In the genomic region with DNA sequence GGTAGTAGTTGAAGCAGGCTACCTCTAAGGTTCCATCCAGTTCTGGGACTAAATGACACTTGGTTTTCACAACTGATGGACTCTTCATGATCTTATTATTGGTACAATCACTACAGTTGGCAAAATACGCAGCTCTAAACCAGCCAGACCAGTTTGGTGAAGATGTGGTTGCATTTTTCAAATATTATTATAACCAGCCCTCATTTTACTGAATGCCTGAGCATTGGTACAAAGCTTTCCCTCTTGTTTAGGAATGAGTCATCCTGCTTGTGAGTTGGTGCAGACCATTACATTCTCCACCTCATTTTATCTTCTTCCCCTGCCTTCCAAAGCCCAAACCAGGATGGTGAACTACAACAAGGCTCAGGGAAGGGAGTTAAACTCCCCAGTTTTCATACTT, we compare ENCODE assay signal across 17 cellular contexts.
DNase-seq lines count a peak whose midpoint lies in the region; ATAC-seq, FAIRE-seq and TF ChIP-seq lines count a peak whose summit lies in the region.
"Had no signal": no experiment of that assay in that cellular context is flagged by ENCODE, and none has a peak within 500 bp of the region (broad histone marks: within the 10 kb centered on the region; RNA-seq: fewer than 3 reads in every experiment).

No MANE protein-coding gene starts in this region.

- no peak overlapping the region for H3K56ac ChIP-seq in H9 (ENCODE audit: insufficient read length, low read depth, low read length)

- H2BK15ac ChIP-seq in H9 (ENCODE audit: low read depth, low read length), result no peak overlapping the region

- H3K4me1 ChIP-seq in H9 (ENCODE audit: insufficient read depth, low read length) (no peaks in the 10 kb centered on the region), keratinocyte (ENCODE audit: control insufficient read depth, extremely low read depth, insufficient read depth, low read length) (peaks cover 14% of the 10 kb centered on the region), suprapubic skin (peaks cover 5% of the 10 kb centered on the region)
- H3K4me1 ChIP-seq: colonic mucosa, testis had no signal

- DNase-seq in AG08396 (ENCODE audit: low spot score) (peak; percentile 32), H9 (no peak), amniotic epithelial cell (ENCODE audit: low read depth) (peak; percentile 3), keratinocyte (ENCODE audit: low read depth, low spot score) (peak; percentile 36), DMS114 treated with DMSO at 0.1 percent for 48 hours (lab: John Stamatoyannopoulos, UW; ENCODE audit: unreplicated experiment) (no peak), suprapubic skin (ENCODE audit: low spot score in 2 of 2) (no peak), osteocyte (ENCODE audit: extremely low spot score, unreplicated experiment) (no peak)
- DNase-seq: activated CD8-positive, alpha-beta T cell treated with anti-CD3 and anti-CD28 coated beads for 36 hours; colonic mucosa; erythroblast; hippocampal formation; NCI-H1436; NCI-H526; testis had no signal

- no peak overlapping the region for H3K4me3 ChIP-seq in keratinocyte (ENCODE audit: control insufficient read depth in 2 of 3, extremely low read depth in 1 of 3, insufficient read depth in 2 of 3, low read depth in 1 of 3, low read length in 3 of 3)
- no peak overlapping the region for H3K4me3 ChIP-seq in suprapubic skin
- H3K4me3 ChIP-seq: colonic mucosa, testis had no signal

- no peaks in the 10 kb centered on the region for H3K36me3 ChIP-seq in keratinocyte (ENCODE audit: control insufficient read depth in 2 of 2, extremely low read depth in 1 of 2, insufficient read depth in 2 of 2, low read length in 2 of 2)
- no peaks in the 10 kb centered on the region for H3K36me3 ChIP-seq in suprapubic skin
- H3K36me3 ChIP-seq: colonic mucosa had no signal

- no peaks in the 10 kb centered on the region for H3K9me1 ChIP-seq in keratinocyte (ENCODE audit: control insufficient read depth, extremely low read depth, insufficient read depth, low read length)

- no peak overlapping the region for H4K91ac ChIP-seq in H9 (ENCODE audit: insufficient read length, low read depth, low read length)

- TF ChIP-seq CTCF in H9 (conservative IDR thresholded peaks at IDR 0.05) (no peak), keratinocyte (optimal IDR thresholded peaks at IDR 0.05 in 1 of 3, IDR thresholded peaks at IDR 0.05 in 1 of 3, conservative IDR thresholded peaks at IDR 0.05 in 1 of 3; ENCODE audit: extremely low read depth in 1 of 3, insufficient read depth in 2 of 3, low read length in 3 of 3) (no peak), suprapubic skin (IDR thresholded peaks at IDR 0.05) (no peak), osteocyte (IDR thresholded peaks at IDR 0.05) (no peak)

- H3K14ac ChIP-seq in H9 (ENCODE audit: insufficient read depth, low read length), result no peak overlapping the region

- H2BK120ac ChIP-seq in H9 (ENCODE audit: low read depth, low read length, poor library complexity, severe bottlenecking), result no peak overlapping the region

- no peak for TF ChIP-seq EP300 in suprapubic skin (IDR thresholded peaks at IDR 0.05)

- peak; percentile 87 for FAIRE-seq in keratinocyte (lab: Jason Lieb, UNC)

- H3K9me3 ChIP-seq in H9 (ENCODE audit: control insufficient read depth, low read depth, low read length) (no peaks in the 10 kb centered on the region), keratinocyte (ENCODE audit: control insufficient read depth, low read depth, low read length) (no peaks in the 10 kb centered on the region), suprapubic skin (no peaks in the 10 kb centered on the region)
- H3K9me3 ChIP-seq: colonic mucosa, testis had no signal

- H2AFZ ChIP-seq in H9 (ENCODE audit: low read length) (peak overlapping the region; percentile 22), keratinocyte (ENCODE audit: control insufficient read depth, low read length) (peak overlapping the region; percentile 18)

- H3K27ac Mint-ChIP-seq in H9 (no peak overlapping the region; a peak in 1 of 7 replicates), osteocyte (ENCODE audit: unreplicated experiment) (no peak overlapping the region)
- H3K27ac Mint-ChIP-seq: activated CD8-positive, alpha-beta T cell treated with anti-CD3 and anti-CD28 coated beads for 36 hours; IgD-negative memory B cell had no signal

- H2BK12ac ChIP-seq in H9 (ENCODE audit: insufficient read length, low read depth, low read length), result no peak overlapping the region

- no peak overlapping the region for H2BK20ac ChIP-seq in H9 (ENCODE audit: low read depth, low read length, poor library complexity, severe bottlenecking)

- H2AK5ac ChIP-seq in H9 (ENCODE audit: insufficient read length, low read length), result no peak overlapping the region

- no peaks in the 10 kb centered on the region for H3K79me1 ChIP-seq in H9 (ENCODE audit: insufficient read depth, low read depth, low read length, poor library complexity, severe bottlenecking)

- no peaks in the 10 kb centered on the region; the same call in 1 of the 2 replicates for H3K79me2 ChIP-seq in H9 (ENCODE audit: insufficient read depth, low read length)
- no peaks in the 10 kb centered on the region for H3K79me2 ChIP-seq in keratinocyte (ENCODE audit: control insufficient read depth, insufficient read depth, low read length)

- WGBS in H9 (ENCODE audit: extremely low coverage, insufficient read length, low lambda C conversion rate), result no CpG with 5 or more reads among the region's 1 CpG
- WGBS in suprapubic skin, result 61% methylated on average over 1 of the region's 1 CpG

- H3K4me2 ChIP-seq in H9 (ENCODE audit: insufficient read depth, insufficient read length, low read length) (no peak overlapping the region), keratinocyte (ENCODE audit: control insufficient read depth, extremely low read depth, insufficient read depth, low read depth, low read length) (peak overlapping the region; percentile 4)

- H3K9me3 Mint-ChIP-seq in H9, result peaks cover 2 to 3% of the 10 kb centered on the region in 2 experiments
- H3K9me3 Mint-ChIP-seq in osteocyte (ENCODE audit: unreplicated experiment), result peaks cover 17% of the 10 kb centered on the region

- no peak for ATAC-seq in HG02642 (IDR thresholded peaks at IDR 0.05; ENCODE audit: poor library complexity, unreplicated experiment)
- ATAC-seq: activated CD8-positive, alpha-beta T cell treated with anti-CD3 and anti-CD28 coated beads for 36 hours had no signal

- no peak overlapping the region for H4K8ac ChIP-seq in H9 (replicated peaks; ENCODE audit: insufficient read length, low read depth, low read length)

- H2BK5ac ChIP-seq in H9 (ENCODE audit: insufficient read length, low read length), result no peak overlapping the region

- H4K5ac ChIP-seq in H9 (ENCODE audit: insufficient read length, low read depth, low read length), result no peak overlapping the region

- no peaks in the 10 kb centered on the region for H4K20me1 ChIP-seq in H9 (ENCODE audit: control insufficient read depth, insufficient read depth, insufficient read length)
- no peaks in the 10 kb centered on the region for H4K20me1 ChIP-seq in keratinocyte (ENCODE audit: control insufficient read depth, extremely low read depth, insufficient read depth, low read length)

- H3K23me2 ChIP-seq in H9 (ENCODE audit: insufficient read length, low read depth, low read length, poor library complexity, severe bottlenecking), result no peaks in the 10 kb centered on the region

- H3T11ph ChIP-seq in H9 (ENCODE audit: low read length), result no peak overlapping the region

- H3K36me3 Mint-ChIP-seq in H9 (ENCODE audit: insufficient read depth in 1 of 3, low read depth in 3 of 3), result peaks cover 0 to under 1% (median 0%) of the 10 kb centered on the region in 3 experiments; a peak in 2 of 7 replicates
- peaks cover 3% of the 10 kb centered on the region for H3K36me3 Mint-ChIP-seq in osteocyte (ENCODE audit: unreplicated experiment)

- dilution Hi-C loops in keratinocyte (cut with MboI; ENCODE audit: extremely low pct_ligation_motif_present, low sequenced_read_pairs), result no loop called here

- H3K18ac ChIP-seq in H9 (ENCODE audit: insufficient read length, low read depth, low read length), result no peak overlapping the region

- H3K4me3 Mint-ChIP-seq in H9, result no peak overlapping the region
- H3K4me3 Mint-ChIP-seq in osteocyte (ENCODE audit: unreplicated experiment), result no peak overlapping the region
- H3K4me3 Mint-ChIP-seq: activated CD8-positive, alpha-beta T cell treated with anti-CD3 and anti-CD28 coated beads for 36 hours; IgD-negative memory B cell had no signal

- no peak overlapping the region for H3K4ac ChIP-seq in H9 (ENCODE audit: low read depth, low read length)

- H3K23ac ChIP-seq in H9 (ENCODE audit: insufficient read length, low read depth, low read length), result no peak overlapping the region

- no peak overlapping the region for H3K9ac ChIP-seq in H9 (ENCODE audit: extremely low read depth, insufficient read length, low read length)
- H3K9ac ChIP-seq in keratinocyte (ENCODE audit: control insufficient read depth, extremely low read depth, insufficient read depth, low read length), result no peak overlapping the region

- H3K4me1 Mint-ChIP-seq in H9 (no peaks in the 10 kb centered on the region), osteocyte (ENCODE audit: unreplicated experiment) (peaks cover 3% of the 10 kb centered on the region)

- TF ChIP-seq POLR2A in suprapubic skin (IDR thresholded peaks at IDR 0.05), result no peak

- H3K27me3 Mint-ChIP-seq in H9 (ENCODE audit: low read depth) (peaks cover 2% of the 10 kb centered on the region; the same call in 1 of the 2 replicates), osteocyte (ENCODE audit: unreplicated experiment) (no peaks in the 10 kb centered on the region)
- H3K27me3 Mint-ChIP-seq: activated CD8-positive, alpha-beta T cell treated with anti-CD3 and anti-CD28 coated beads for 36 hours had no signal

- no peak overlapping the region for H3K27ac ChIP-seq in H9 (ENCODE audit: insufficient read length, low read depth, low read length)
- no peak overlapping the region for H3K27ac ChIP-seq in keratinocyte (ENCODE audit: control insufficient read depth, insufficient read depth, low read length)
- H3K27ac ChIP-seq in suprapubic skin, result no peak overlapping the region
- H3K27ac ChIP-seq: colonic mucosa, testis, VCaP had no signal

- H3K27me3 ChIP-seq in H9 (ENCODE audit: insufficient read depth, low read length) (no peaks in the 10 kb centered on the region), keratinocyte (ENCODE audit: control insufficient read depth, extremely low read depth, insufficient read depth, low read length) (no peaks in the 10 kb centered on the region), suprapubic skin (no peaks in the 10 kb centered on the region)
- H3K27me3 ChIP-seq: colonic mucosa, testis had no signal

Comparison
In these comparisons a context has a peak if more than half of its experiments do, and no peak if none do; other contexts are left out.
1. DNase-seq: peak in AG08396 (single experiment), amniotic epithelial cell (single experiment) and keratinocyte (single experiment); none in H9 (single experiment), DMS114 treated with DMSO at 0.1 percent for 48 hours (single experiment), suprapubic skin (0 of 2) and osteocyte (single experiment).